10 cellular contexts compared by ENCODE assay signal in genomic region chr11:44349328-44349727, GRCh38. TPM values are rescaled to one million over a fixed set of nuclear protein-coding genes. Genes with fewer than 3 reads are reported as not detected.
"Had no signal": no experiment of that assay in that cellular context is flagged by ENCODE, and none has a peak within 500 bp of the region (broad histone marks: within the 10 kb centered on the region; RNA-seq: fewer than 3 reads in every experiment).

No MANE protein-coding gene starts in this region.

- DNase-seq: H7, HFFc6, KG1 had no signal

- H2AFZ ChIP-seq: GM23338 had no signal

- ATAC-seq: GM23338, HCT116, HepG2 had no signal

- H3K4me2 ChIP-seq: GM23338 had no signal

- H3K27ac Mint-ChIP-seq: GM23338, HFFc6 had no signal

- H3K36me3 Mint-ChIP-seq: IgD-negative memory B cell had no signal

- H3K4me3 Mint-ChIP-seq: GM23338, HFFc6 had no signal

- H3K36me3 ChIP-seq: HAP-1 had no signal

- H3K4me3 ChIP-seq: GM23338, HAP-1 had no signal

- FAIRE-seq: HepG2 had no signal

- H3K9me3 ChIP-seq: HAP-1 had no signal

- H3K9me3 Mint-ChIP-seq: GM23338, HFFc6 had no signal

- H3K4me1 ChIP-seq: HAP-1 had no signal

- H3K27ac ChIP-seq: HL-60 had no signal

RNA-seq across cellular contexts. Expression of gene ALX4, which starts 39.4 kb away (rescaled TPM):
- total RNA-seq: GM23338, H7, HepG2, HT1080 had no signal
- polyA plus RNA-seq: GM23338, HepG2, IgD-negative memory B cell had no signal
